ENCODE assay signal across 2 cellular contexts in genomic region chr20:43999848-44000247, GRCh38.
TF ChIP-seq lines count a peak whose summit lies in the region.

No MANE protein-coding gene starts in this region.

TF ChIP-seq in HepG2, 621 proteins besides CTCF, POLR2A, EP300 and RAD21:
- TF ChIP-seq CREB1 (IDR thresholded peaks at IDR 0.05), result peak; percentile 98
- TF ChIP-seq CREB1 (CRISPR knock-in tag; IDR thresholded peaks at IDR 0.05), result no peak
- no peak for TF ChIP-seq ZNF329 (CRISPR knock-in tag; IDR thresholded peaks at IDR 0.05; ENCODE audit: low read depth)
- peak; percentile 98 for TF ChIP-seq ATF7 (IDR thresholded peaks at IDR 0.05)
- no peak for TF ChIP-seq ATF7 (CRISPR knock-in tag; IDR thresholded peaks at IDR 0.05)

TF ChIP-seq in K562, 482 proteins besides CTCF, POLR2A, EP300 and RAD21:
- TF ChIP-seq ATF3 (IDR thresholded peaks at IDR 0.05), result peak; percentile 29; the same call in 1 of the 2 replicates
- no peak for TF ChIP-seq ATF3 (CRISPR knock-in tag; conservative IDR thresholded peaks at IDR 0.05)
- TF ChIP-seq ATF1 (CRISPR knock-in tag; IDR thresholded peaks at IDR 0.05), result no peak
- TF ChIP-seq ATF1 (tag; IDR thresholded peaks at IDR 0.05), result 0 out of 2 replicates have a peak, but pooled peaks have one; percentile 34
- peak; percentile 25; the same call in 1 of the 2 replicates for TF ChIP-seq ATF7 (IDR thresholded peaks at IDR 0.05)
- no peak for TF ChIP-seq RREB1 (CRISPR knock-in tag; IDR thresholded peaks at IDR 0.05)
